ENCODE assay signal across 24 cellular contexts in genomic region chr2:205670292-205670691, GRCh38. TPM values are rescaled to one million over a fixed set of nuclear protein-coding genes. Genes with fewer than 3 reads are reported as not detected.
DNase-seq lines count a peak whose midpoint lies in the region; ATAC-seq and TF ChIP-seq lines count a peak whose summit lies in the region.
"Had no signal": no experiment of that assay in that cellular context is flagged by ENCODE, and none has a peak within 500 bp of the region (broad histone marks: within the 10 kb centered on the region; RNA-seq: fewer than 3 reads in every experiment).

No MANE protein-coding gene starts in this region.

- in situ Hi-C loops in IMR-90 (cut with MboI; ENCODE audit: low sequenced_read_pairs): loop anchor here (10.0 kb wide), 3 partner anchors 345 to 1405 kb away; no protein-coding TSS in a partner anchor

- CTCF ChIA-PET in IMR-90 (lab: Yijun Ruan, JAX): no interaction called here
- CTCF ChIA-PET in WTC11 (lab: Charles Lee): interaction anchor here (1.7 kb wide), 1 partner anchor 9 kb away, joined by 5 read pairs; no protein-coding TSS in a partner anchor

- no peak overlapping the region for H3K9ac ChIP-seq in IMR-90 (ENCODE audit: low read depth, low read length)
- no peak overlapping the region for H3K9ac ChIP-seq in neural progenitor cell
- H3K9ac ChIP-seq: BLaER1 had no signal

- no peak overlapping the region for H2AFZ ChIP-seq in IMR-90 (replicated peaks; ENCODE audit: low read length, poor library complexity)
- peak overlapping the region; percentile 73 for H2AFZ ChIP-seq in neural progenitor cell (replicated peaks)

- no peaks in the 10 kb centered on the region for H3K79me2 ChIP-seq in neural progenitor cell (ENCODE audit: low read depth)

- POLR2A ChIA-PET in IMR-90 (lab: Charles Lee; ENCODE audit: unreplicated experiment): no interaction called here
- POLR2A ChIA-PET in WTC11 (lab: Charles Lee): no interaction called here

- H3K4me1 Mint-ChIP-seq in WTC11 (peaks cover 27% of the 10 kb centered on the region), neural progenitor cell (no peaks in the 10 kb centered on the region)
- H3K4me1 Mint-ChIP-seq: IgD-negative memory B cell had no signal

- no peak overlapping the region for H3K56ac ChIP-seq in IMR-90 (ENCODE audit: extremely low read depth, insufficient read depth, low read length)

- intact Hi-C loops in IMR-90 (cut with micrococcal nuclease): loop anchor here (10.0 kb wide), 2 partner anchors 145 to 345 kb away; no protein-coding TSS in a partner anchor

- no peaks in the 10 kb centered on the region for H3F3A ChIP-seq in neural progenitor cell (ENCODE audit: low read depth)

- H2BK120ac ChIP-seq in IMR-90 (ENCODE audit: low read depth, low read length): peak overlapping the region; percentile 80

- H3K9me3 Mint-ChIP-seq in WTC11 (peaks cover 36% of the 10 kb centered on the region), neural progenitor cell (peaks cover 27% of the 10 kb centered on the region)
- H3K9me3 Mint-ChIP-seq: HFFc6, IgD-negative memory B cell had no signal

- dilution Hi-C loops in IMR-90 (cut with HindIII; ENCODE audit: low sequenced_read_pairs, unreplicated experiment): no loop called here

- H3K36me3 Mint-ChIP-seq in WTC11 (peaks cover 12% of the 10 kb centered on the region), neural progenitor cell (peaks cover 5% of the 10 kb centered on the region)
- H3K36me3 Mint-ChIP-seq: CD4-positive, alpha-beta memory T cell; IgD-negative memory B cell had no signal

- H3K79me1 ChIP-seq in IMR-90 (ENCODE audit: low read depth in 1 of 2, low read length in 2 of 2): no peaks in the 10 kb centered on the region

- peak overlapping the region; percentile 7; the same call in 1 of the 2 replicates for H2AK5ac ChIP-seq in IMR-90 (ENCODE audit: low read depth, low read length)

- peak overlapping the region; percentile 65; the same call in 1 of the 2 replicates for H3K23ac ChIP-seq in IMR-90 (ENCODE audit: low read depth, low read length)

- H3K4me3 Mint-ChIP-seq in WTC11 (no peak overlapping the region), neural progenitor cell (no peak overlapping the region)
- H3K4me3 Mint-ChIP-seq: H9, HFFc6, IgD-negative memory B cell had no signal

- no peaks in the 10 kb centered on the region for H3K9me1 ChIP-seq in IMR-90 (ENCODE audit: insufficient read depth, low read length)

- peaks cover 5% of the 10 kb centered on the region for H3K4me1 ChIP-seq in IMR-90 (ENCODE audit: control insufficient read depth, insufficient read depth, low read length)
- peaks cover 7% of the 10 kb centered on the region for H3K4me1 ChIP-seq in neural progenitor cell

- TF ChIP-seq CTCF in IMR-90 (conservative IDR thresholded peaks at IDR 0.05; ENCODE audit: low read depth, low read length): no peak
- TF ChIP-seq CTCF in WTC11 (IDR thresholded peaks at IDR 0.05): no peak
- no peak for TF ChIP-seq CTCF in neural progenitor cell (IDR thresholded peaks at IDR 0.05)

- no TSS peak for BruUV-seq in IMR-90 (replicated peaks; lab: Mats Ljungman, UMichigan)

- H3K4me3 ChIP-seq in IMR-90 (ENCODE audit: insufficient read depth, low read depth, low read length): no peak overlapping the region
- H3K4me3 ChIP-seq in neural progenitor cell: no peak overlapping the region
- H3K4me3 ChIP-seq: BLaER1, GM12878 had no signal

- H3K9me3 ChIP-seq in IMR-90 (ENCODE audit: control insufficient read depth, insufficient read depth, low read length): no peaks in the 10 kb centered on the region
- H3K9me3 ChIP-seq in neural progenitor cell (ENCODE audit: low read depth): peaks cover 4% of the 10 kb centered on the region
- H3K9me3 ChIP-seq: Caco-2 had no signal

- H3K27me3 ChIP-seq in IMR-90 (ENCODE audit: control insufficient read depth, insufficient read depth, low read length) (no peaks in the 10 kb centered on the region), neural progenitor cell (no peaks in the 10 kb centered on the region)
- H3K27me3 ChIP-seq: BLaER1 had no signal

- H3K18ac ChIP-seq in IMR-90 (ENCODE audit: low read depth, low read length): peak overlapping the region; percentile 93

- peak overlapping the region; percentile 77 for H2BK5ac ChIP-seq in IMR-90 (ENCODE audit: low read depth, low read length, poor library complexity, severe bottlenecking)

- H3K27ac Mint-ChIP-seq in WTC11 (peak overlapping the region; percentile 2; the same call in 1 of the 2 replicates), neural progenitor cell (no peak overlapping the region)
- H3K27ac Mint-ChIP-seq: HFFc6, IgD-negative memory B cell had no signal

- peak overlapping the region; percentile 21; the same call in 1 of the 3 replicates for H2BK15ac ChIP-seq in IMR-90 (ENCODE audit: low read depth, low read length)

- peak overlapping the region; percentile 75 for H3K14ac ChIP-seq in IMR-90 (replicated peaks; ENCODE audit: low read depth, low read length)

- H3K4ac ChIP-seq in IMR-90 (ENCODE audit: low read depth, low read length): peak overlapping the region; percentile 42

- H3K27me3 Mint-ChIP-seq in WTC11 (ENCODE audit: low read depth) (no peaks in the 10 kb centered on the region), neural progenitor cell (ENCODE audit: insufficient read depth, low read depth) (peaks cover 15% of the 10 kb centered on the region)

- H2BK20ac ChIP-seq in IMR-90 (ENCODE audit: low read depth, low read length): peak overlapping the region; percentile 90

- no peaks in the 10 kb centered on the region for H4K20me1 ChIP-seq in IMR-90 (ENCODE audit: insufficient read depth, low read length)
- H4K20me1 ChIP-seq in neural progenitor cell (ENCODE audit: low read depth): no peaks in the 10 kb centered on the region
- H4K20me1 ChIP-seq: BLaER1 had no signal

- ATAC-seq in IMR-90 (ENCODE audit: low read depth) (peak; percentile 61), WTC11 (no peak), esophagus mucosa (peak; percentile 90), HG02870 (IDR thresholded peaks at IDR 0.05; ENCODE audit: unreplicated experiment) (no peak), GM19351 (IDR thresholded peaks at IDR 0.05; ENCODE audit: unreplicated experiment) (no peak), HG03442 (IDR thresholded peaks at IDR 0.05; ENCODE audit: unreplicated experiment) (no peak)
- ATAC-seq: GM12878 had no signal

- peak overlapping the region; percentile 90 for H4K5ac ChIP-seq in IMR-90 (ENCODE audit: low read depth, low read length)

- no peak for TF ChIP-seq POLR2A in IMR-90 (IDR thresholded peaks at IDR 0.05; ENCODE audit: low read depth, low read length)

- no peaks in the 10 kb centered on the region for H3K36me3 ChIP-seq in IMR-90 (ENCODE audit: control insufficient read depth, insufficient read depth, low read length)
- no peaks in the 10 kb centered on the region for H3K36me3 ChIP-seq in neural progenitor cell
- H3K36me3 ChIP-seq: BLaER1 had no signal

- no CpG with 5 or more reads among the region's 2 CpGs for WGBS in IMR-90 (ENCODE audit: extremely low coverage in 2 of 2, insufficient read length in 1 of 2), 2 experiments

- DNase-seq in IMR-90 (no peak), WTC11 (ENCODE audit: low spot score) (no peak), neural progenitor cell (ENCODE audit: low spot score) (no peak), ecto neural progenitor cell (ENCODE audit: low spot score) (no peak)
- DNase-seq: Caco-2; CD4-positive, alpha-beta memory T cell; DMS 273 treated with DMSO at 0.1 percent for 48 hours; DMS79 treated with DMSO at 0.1 percent for 48 hours; H9; HFFc6; NCI-H1417; NCI-H1694 treated with DMSO at 0.1 percent for 48 hours; NCI-H2081 treated with DMSO at 0.1 percent for 48 hours; NCI-H446 treated with DMSO at 0.1 percent for 48 hours; NCI-H526 treated with DMSO at 0.1 percent for 48 hours; OCI-M1; SHP77 had no signal

- TF ChIP-seq RAD21 in IMR-90 (IDR thresholded peaks at IDR 0.05; ENCODE audit: low read length): no peak

- peak overlapping the region; percentile 14 to 80 for H4K8ac ChIP-seq in IMR-90 (ENCODE audit: low read depth in 2 of 2, low read length in 2 of 2)

- H3K4me2 ChIP-seq in IMR-90 (ENCODE audit: low read depth, low read length) (no peak overlapping the region), neural progenitor cell (no peak overlapping the region)
- H3K4me2 ChIP-seq: BLaER1 had no signal

- peak overlapping the region; percentile 58 for H4K91ac ChIP-seq in IMR-90 (ENCODE audit: insufficient read depth, low read depth, low read length)

- H3K27ac ChIP-seq in IMR-90 (ENCODE audit: insufficient read depth, low read length): peak overlapping the region; percentile 93; the same call in 1 of the 2 replicates
- no peak overlapping the region for H3K27ac ChIP-seq in neural progenitor cell
- H3K27ac ChIP-seq: BLaER1 had no signal

- H2AK9ac ChIP-seq in IMR-90 (replicated peaks; ENCODE audit: low read depth, low read length, poor library complexity): no peak overlapping the region

TF ChIP-seq in IMR-90, 13 proteins besides CTCF, POLR2A, EP300 and RAD21:
- TF ChIP-seq SMC3 (IDR thresholded peaks at IDR 0.05; ENCODE audit: low read depth, low read length) (no peak), RFX5 (IDR thresholded peaks at IDR 0.05; ENCODE audit: low read depth, low read length) (no peak), CEBPB (IDR thresholded peaks at IDR 0.05; ENCODE audit: low read depth, low read length) (no peak), FOS (IDR thresholded peaks at IDR 0.05; ENCODE audit: low read depth, low read length) (no peak)
TF ChIP-seq in IMR-90: peak in this region for 0.

TF ChIP-seq in WTC11, 78 proteins besides CTCF, POLR2A, EP300 and RAD21 (continues in another document):
- no peak for TF ChIP-seq TEAD1 (CRISPR knock-in tag; IDR thresholded peaks at IDR 0.05)
- no peak for TF ChIP-seq CREM (CRISPR knock-in tag; IDR thresholded peaks at IDR 0.05)
- no peak for TF ChIP-seq HMGXB4 (CRISPR knock-in tag; IDR thresholded peaks at IDR 0.05)
- no peak for TF ChIP-seq NFATC4 (CRISPR knock-in tag; IDR thresholded peaks at IDR 0.05)
- TF ChIP-seq GRHL2 (CRISPR knock-in tag; IDR thresholded peaks at IDR 0.05; ENCODE audit: insufficient replicate concordance, severe bottlenecking): no peak

RNA-seq across cellular contexts. Expression of gene NRP2, which starts 12.0 kb away (rescaled TPM):
- total RNA-seq in IMR-90 (2012; rRNA removed): 43.3 and 46.4 TPM in 2 replicates
- polyA plus RNA-seq in IMR-90 (2012; rRNA removed): 45.2 and 51.3 TPM in 2 replicates
- polyA plus RNA-seq in IMR-90 (2012; cell fraction: cytosol; rRNA removed): 40.6 and 48.8 TPM in 2 replicates
- polyA plus RNA-seq in IMR-90 (2012; cell fraction: nucleus; rRNA removed; ENCODE audit: low replicate concordance): 27.6 and 54.4 TPM in 2 replicates
- total RNA-seq in WTC11 (2021): 19.5 to 41.0 TPM (median 19.9 TPM) in 3 replicates
- 20.0 TPM for total RNA-seq in esophagus mucosa
- 27.8 and 32.0 TPM in 2 replicates for total RNA-seq in neural progenitor cell (ENCODE audit: low replicate concordance)
- polyA plus RNA-seq: CD4-positive, alpha-beta memory T cell had no signal

Comparison
In these comparisons a context has a peak if more than half of its experiments do, and no peak if none do; other contexts are left out.
1. ATAC-seq: peak in IMR-90 (single experiment) and esophagus mucosa (single experiment); none in WTC11 (single experiment), HG02870 (single experiment), GM19351 (single experiment) and HG03442 (single experiment).